Comparison of ENCODE assay signal across 21 cellular contexts in genomic region chr5:9652295-9652694, GRCh38. TPM values are rescaled to one million over a fixed set of nuclear protein-coding genes. Genes with fewer than 3 reads are reported as not detected.
DNase-seq lines count a peak whose midpoint lies in the region; TF ChIP-seq lines count a peak whose summit lies in the region.
"Had no signal": no experiment of that assay in that cellular context is flagged by ENCODE, and none has a peak within 500 bp of the region (broad histone marks: within the 10 kb centered on the region; RNA-seq: fewer than 3 reads in every experiment).

No MANE protein-coding gene starts in this region.

- H3K9me3 ChIP-seq in osteoblast (ENCODE audit: low read depth, low read length) (no peaks in the 10 kb centered on the region), smooth muscle cell (replicated peaks; ENCODE audit: low read depth) (no peaks in the 10 kb centered on the region)
- H3K9me3 ChIP-seq: BE2C; BLaER1 treated with 17β-estradiol and CSF1 and Interleukin-3, amounts not matched to agents 10 nM and 100 nM had no signal

- H3K4me2 ChIP-seq in osteoblast (ENCODE audit: insufficient read depth, low read length): no peak overlapping the region
- H3K4me2 ChIP-seq in smooth muscle cell: no peak overlapping the region
- H3K4me2 ChIP-seq: BLaER1 treated with 17β-estradiol and CSF1 and Interleukin-3, amounts not matched to agents 10 nM and 100 nM had no signal

- H3K4me3 ChIP-seq in osteoblast (ENCODE audit: insufficient read depth, low read length) (no peak overlapping the region), smooth muscle cell (no peak overlapping the region)
- H3K4me3 ChIP-seq: BLaER1 treated with 17β-estradiol and CSF1 and Interleukin-3, amounts not matched to agents 10 nM and 100 nM; GM23248 had no signal

- no peak overlapping the region for H3K9ac ChIP-seq in smooth muscle cell (ENCODE audit: low read depth)
- H3K9ac ChIP-seq: BLaER1 treated with 17β-estradiol and CSF1 and Interleukin-3, amounts not matched to agents 10 nM and 100 nM; GM23248 had no signal

- H3K27me3 ChIP-seq in osteoblast (ENCODE audit: insufficient read depth, low read length) (no peaks in the 10 kb centered on the region), smooth muscle cell (ENCODE audit: low read depth) (no peaks in the 10 kb centered on the region)
- H3K27me3 ChIP-seq: BE2C; BLaER1 treated with 17β-estradiol and CSF1 and Interleukin-3, amounts not matched to agents 10 nM and 100 nM had no signal

- H3K27ac ChIP-seq in osteoblast (ENCODE audit: low read depth, low read length) (no peak overlapping the region), smooth muscle cell (ENCODE audit: low read depth) (peak overlapping the region; percentile 29), caudate nucleus (ENCODE audit: low read depth, low read length) (no peak overlapping the region)
- H3K27ac ChIP-seq: 22Rv1; BLaER1 treated with 17β-estradiol and CSF1 and Interleukin-3, amounts not matched to agents 10 nM and 100 nM; GM23248 had no signal

- H3K4me1 ChIP-seq in osteoblast (ENCODE audit: insufficient read depth, low read length): peaks cover 6% of the 10 kb centered on the region
- peaks cover 19% of the 10 kb centered on the region for H3K4me1 ChIP-seq in smooth muscle cell (ENCODE audit: low read depth)
- H3K4me1 ChIP-seq: BE2C had no signal

- peaks cover 24% of the 10 kb centered on the region for H3F3A ChIP-seq in smooth muscle cell (ENCODE audit: low read depth)

- H3K79me2 ChIP-seq in osteoblast (ENCODE audit: insufficient read depth, low read length) (no peaks in the 10 kb centered on the region), smooth muscle cell (ENCODE audit: low read depth) (no peaks in the 10 kb centered on the region)

- H4K20me1 ChIP-seq in osteoblast (ENCODE audit: insufficient read depth, low read length) (no peaks in the 10 kb centered on the region), smooth muscle cell (ENCODE audit: low read depth) (no peaks in the 10 kb centered on the region)
- H4K20me1 ChIP-seq: BLaER1 treated with 17β-estradiol and CSF1 and Interleukin-3, amounts not matched to agents 10 nM and 100 nM had no signal

- WGBS in smooth muscle cell (ENCODE audit: low lambda C conversion rate): 63% methylated on average over 3 of the region's 3 CpGs

- H3K36me3 ChIP-seq in osteoblast (ENCODE audit: insufficient read depth, low read length) (no peaks in the 10 kb centered on the region), smooth muscle cell (ENCODE audit: low read depth) (no peaks in the 10 kb centered on the region)
- H3K36me3 ChIP-seq: BE2C; BLaER1 treated with 17β-estradiol and CSF1 and Interleukin-3, amounts not matched to agents 10 nM and 100 nM had no signal

- H2AFZ ChIP-seq in osteoblast (ENCODE audit: low read length): peak overlapping the region; percentile 4
- no peak overlapping the region for H2AFZ ChIP-seq in smooth muscle cell (ENCODE audit: low read depth)
- H2AFZ ChIP-seq: GM23248 had no signal

- DNase-seq in NCI-H526 (lab: John Stamatoyannopoulos, UW): peak; percentile 17 to 31
- no peak for DNase-seq in NCI-H526 treated with DMSO at 0.1 percent for 48 hours (lab: John Stamatoyannopoulos, UW)
- no peak for DNase-seq in osteoblast (ENCODE audit: insufficient read length, low spot score, missing footprints)
- no peak for DNase-seq in smooth muscle cell (lab: John Stamatoyannopoulos, UW; ENCODE audit: unreplicated experiment)
- no peak for DNase-seq in caudate nucleus (lab: John Stamatoyannopoulos, UW)
- no peak for DNase-seq in GF-D8 (lab: John Stamatoyannopoulos, UW)
- DNase-seq: ACHN; AML-193; BE2C; CD4-positive, alpha-beta T cell; CD8-positive, alpha-beta memory T cell; DMS 273 treated with DMSO at 0.1 percent for 48 hours; DMS79; EL; GM23248; H7; HCEC 1CT had no signal

- no peak for TF ChIP-seq CTCF in osteoblast (IDR thresholded peaks at IDR 0.05; ENCODE audit: extremely low read depth, low read depth, low read length)
- no peak for TF ChIP-seq CTCF in smooth muscle cell (IDR thresholded peaks at IDR 0.05; ENCODE audit: borderline replicate concordance, insufficient read depth, poor library complexity, severe bottlenecking)

RNA-seq across cellular contexts. Expression of gene TAS2R1, which starts 22.1 kb away (rescaled TPM):
- not detected in 2 replicates for total RNA-seq in osteoblast
- not detected in 2 replicates for total RNA-seq in smooth muscle cell
- 0.53 TPM in 1 of 2 replicates, not detected in the other for polyA plus RNA-seq in smooth muscle cell
- total RNA-seq: CD4-positive, alpha-beta T cell; CD8-positive, alpha-beta memory T cell; GM23248; H1; H7 had no signal
- polyA plus RNA-seq: CD14-positive monocyte; CD8-positive, alpha-beta memory T cell; GM23248; H1 had no signal

Comparison
In these comparisons a context has a peak if more than half of its experiments do, and no peak if none do; other contexts are left out.
1. DNase-seq: peak in NCI-H526 (2 of 2); none in NCI-H526 treated with DMSO at 0.1 percent for 48 hours (single experiment), osteoblast (single experiment), smooth muscle cell (single experiment), caudate nucleus (0 of 61) and GF-D8 (single experiment).